8 cellular contexts compared by ENCODE assay signal in genomic region chr13:52195052-52195837, GRCh38. TPM values are rescaled to one million over a fixed set of nuclear protein-coding genes. Genes with fewer than 3 reads are reported as not detected.
A peak's percentile ranks its signal among the peaks of the same experiment; 100 is the strongest.
DNase-seq lines count a peak whose midpoint lies in the region; ATAC-seq and TF ChIP-seq lines count a peak whose summit lies in the region.

No MANE protein-coding gene starts in this region.

- no peak for TF ChIP-seq CTCF in AG04450 (IDR thresholded peaks at IDR 0.05; ENCODE audit: low read depth, low read length)

- ATAC-seq in GM19035 (IDR thresholded peaks at IDR 0.05; ENCODE audit: unreplicated experiment) (peak; percentile 51), HG03432 (IDR thresholded peaks at IDR 0.05; ENCODE audit: unreplicated experiment) (peak; percentile 76), left lobe of liver (peak; percentile 74)

- CTCF ChIA-PET in AG04450 (lab: Charles Lee), result interaction anchor here (1.3 to 2.1 kb wide), 4 partner anchors 66 to 256 kb away, joined by 4 to 11 read pairs (median 4); partner anchors contain the start of gene NEK5

- H3K27me3 ChIP-seq in AG04450 (ENCODE audit: control insufficient read depth, insufficient read depth, low read length), result no peaks in the 10 kb centered on the region

- POLR2A ChIA-PET in AG04450 (lab: Yijun Ruan, JAX), result interaction anchor here (1.5 kb wide), 2 partner anchors 8 to 254 kb away, joined by 3 to 4 read pairs; no protein-coding TSS in a partner anchor

- H3K27ac ChIP-seq in AG04450 (ENCODE audit: low read depth, low read length), result no peak overlapping the region

- DNase-seq in AG04450 (ENCODE audit: low read depth, low spot score) (peak; percentile 26), cerebellum (ENCODE audit: low spot score) (peak; percentile 58), left lobe of liver (ENCODE audit: low spot score) (peak; percentile 70), NOMO-1 treated with dmso at 0.1 percent for 144 hours (lab: John Stamatoyannopoulos, UW; ENCODE audit: unreplicated experiment) (no peak)
- peak; percentile 37 for DNase-seq in activated CD4-positive, alpha-beta T cell treated with anti-CD3 and anti-CD28 coated beads for 1 hour
- DNase-seq in stimulated activated CD4-positive, alpha-beta T cell treated with anti-CD3 and anti-CD28 coated beads, Interleukin-1b, Interleukin-23, amount 100 ng/mL, for 4 hours (ENCODE audit: low read depth in 2 of 2), result peak; percentile 32 to 35

- peak overlapping the region; percentile 96 for H3K4me3 ChIP-seq in AG04450 (ENCODE audit: low read depth, low read length)

- H3K9me3 ChIP-seq in AG04450 (ENCODE audit: control insufficient read depth, insufficient read depth, low read length), result peaks cover 11% of the 10 kb centered on the region; the same call in 1 of the 2 replicates

RNA-seq across cellular contexts. Expression of gene NEK3, which starts 35.8 kb away (rescaled TPM):
- 14.2 and 16.0 TPM in 2 replicates for polyA plus RNA-seq in AG04450 (2011; rRNA removed)
- 3.9 and 10.8 TPM in 2 replicates for polyA minus RNA-seq in AG04450 (2011; rRNA and poly(A)+ RNA removed)
- 13.8 TPM for total RNA-seq in cerebellum
- 3.8 TPM for total RNA-seq in left lobe of liver
